Comparison of ENCODE assay signal across 1 cellular context in genomic region chr20:31861346-31862156, GRCh38.
TF ChIP-seq lines count a peak whose summit lies in the region.

No MANE protein-coding gene starts in this region.

TF ChIP-seq in endothelial cell of umbilical vein, 7 proteins besides CTCF, POLR2A, EP300 and RAD21 (continued from another document):
- TF ChIP-seq FOS (IDR thresholded peaks at IDR 0.05; ENCODE audit: borderline replicate concordance, insufficient read depth, low read length) (no peak), POLR2AphosphoS5 (IDR thresholded peaks at IDR 0.05; ENCODE audit: insufficient read depth, low read depth, low read length) (no peak), JUN (IDR thresholded peaks at IDR 0.05; ENCODE audit: borderline replicate concordance, insufficient read depth, insufficient read length, low read depth) (no peak), EZH2 (IDR thresholded peaks at IDR 0.05; ENCODE audit: borderline replicate concordance, low read depth, low read length, severe bottlenecking) (no peak), GATA2 (IDR thresholded peaks at IDR 0.05; ENCODE audit: insufficient read depth, insufficient read length, low read depth, low read length) (no peak)
